21 cellular contexts compared by ENCODE assay signal in genomic region chr13:99709134-99709533, GRCh38.
"Had no signal": no experiment of that assay in that cellular context is flagged by ENCODE, and none has a peak within 500 bp of the region (broad histone marks: within the 10 kb centered on the region; RNA-seq: fewer than 3 reads in every experiment).

No MANE protein-coding gene starts in this region.

- H3K4me3 Mint-ChIP-seq: stimulated activated memory B cell treated with anti-CD40 and anti-IgM and Interleukin-4, amounts not matched to agents 10 μg/mL and 1 μg/mL and 100 μg/mL, for 72 hours; type B pancreatic cell had no signal

- H3K9me3 Mint-ChIP-seq: stimulated activated memory B cell treated with anti-CD40 and anti-IgM and Interleukin-4, amounts not matched to agents 10 μg/mL and 1 μg/mL and 100 μg/mL, for 72 hours; type B pancreatic cell had no signal

- FAIRE-seq: islet of Langerhans, pancreas had no signal

- H3K27me3 ChIP-seq: neutrophil, pancreas, testis had no signal

- H3K27ac ChIP-seq: coronary artery, neutrophil, pancreas, testis had no signal

- H3K9me3 ChIP-seq: neutrophil, pancreas, testis had no signal

- H3K27me3 Mint-ChIP-seq: stimulated activated memory B cell treated with anti-CD40 and anti-IgM and Interleukin-4, amounts not matched to agents 10 μg/mL and 1 μg/mL and 100 μg/mL, for 72 hours had no signal

- H3K27ac Mint-ChIP-seq: stimulated activated memory B cell treated with anti-CD40 and anti-IgM and Interleukin-4, amounts not matched to agents 10 μg/mL and 1 μg/mL and 100 μg/mL, for 72 hours; type B pancreatic cell had no signal

- DNase-seq: activated CD4-positive, alpha-beta T cell treated with anti-CD3 and anti-CD28 coated beads, Interleukin-2, amount 50 U/mL, for 1 hour; activated CD8-positive, alpha-beta memory T cell treated with anti-CD3 and anti-CD28 coated beads for 24 hours; activated CD8-positive, alpha-beta memory T cell treated with anti-CD3 and anti-CD28 coated beads, Interleukin-2, amount 50 U/mL, for 48 hours; activated effector memory CD4-positive, alpha-beta T cell treated with anti-CD3 and anti-CD28 coated beads, Interleukin-2, amount 50 U/mL, for 16 hours; activated naive CD4-positive, alpha-beta T cell treated with anti-CD3 and anti-CD28 coated beads, Interleukin-2, amount 50 U/mL, for 16 hours; activated T-cell treated with anti-CD3 and anti-CD28 coated beads, Interleukin-2, amount 50 U/mL, for 48 hours; aorta; pancreas; stimulated activated CD4-positive, alpha-beta T cell treated with anti-CD3 and anti-CD28 coated beads, Interleukin-4, amount 100 ng/mL, for 24 hours; T-helper 1 cell; T-helper 9 cell; testis had no signal

- ATAC-seq: activated CD4-positive, CD25-positive, alpha-beta regulatory T cell treated with anti-CD3 and anti-CD28 coated beads, Interleukin-2, amount 50 U/mL, for 24 hours; esophagus mucosa; pancreas; sciatic nerve; stimulated activated memory B cell treated with anti-CD40 and anti-IgM and Interleukin-4, amounts not matched to agents 10 μg/mL and 1 μg/mL and 100 μg/mL, for 72 hours had no signal

- H3K4me1 Mint-ChIP-seq: stimulated activated memory B cell treated with anti-CD40 and anti-IgM and Interleukin-4, amounts not matched to agents 10 μg/mL and 1 μg/mL and 100 μg/mL, for 72 hours had no signal

- H3K36me3 Mint-ChIP-seq: type B pancreatic cell had no signal

- H3K4me3 ChIP-seq: coronary artery, lung, pancreas, testis had no signal

- H3K4me1 ChIP-seq: pancreas, testis had no signal

- H3K36me3 ChIP-seq: neutrophil, pancreas had no signal
